ENCODE assay signal across 8 cellular contexts in genomic region chr1:224434447-224435317, GRCh38. TPM values are rescaled to one million over a fixed set of nuclear protein-coding genes. Genes with fewer than 3 reads are reported as not detected.
DNase-seq lines count a peak whose midpoint lies in the region; ATAC-seq, FAIRE-seq and TF ChIP-seq lines count a peak whose summit lies in the region.

Gene WDR26, minus strand, starts transcription at chr1:224434797.

- H3K4me1 ChIP-seq in esophagus squamous epithelium, result peaks cover 6 to 58% (median 34%) of the 10 kb centered on the region in 3 donors

- no peak for TF ChIP-seq RAD21 in Ishikawa (IDR thresholded peaks at IDR 0.05; ENCODE audit: low read depth)

- TF ChIP-seq CTCF in esophagus squamous epithelium (IDR thresholded peaks at IDR 0.05), result peak in 1 of 6 experiments; percentile 18

- intact Hi-C loops in esophagus squamous epithelium (cut with DNase I), result loop anchor here (10.0 kb wide), 1 partner anchor 70 kb away; no protein-coding TSS in a partner anchor

- H3K4me3 ChIP-seq in esophagus squamous epithelium, result peak within 1 kb of the TSS; percentile 85 to 98 (median 91)

- no peaks in the 10 kb centered on the region for H3K9me3 ChIP-seq in esophagus squamous epithelium

- no peak for FAIRE-seq in RCC 7860 (lab: Jason Lieb, UNC)

- peak in 2 of 4 donors; percentile 57 to 88 for TF ChIP-seq POLR2A in esophagus squamous epithelium (IDR thresholded peaks at IDR 0.05)

- H3K27ac ChIP-seq in esophagus squamous epithelium, result peak within 1 kb of the TSS; percentile 96 to 99 (median 98)

- H3K36me3 ChIP-seq in esophagus squamous epithelium, result peaks cover 0 to 16% (median 0%) of the 10 kb centered on the region in 3 donors

- no peaks in the 10 kb centered on the region for H3K27me3 ChIP-seq in esophagus squamous epithelium

- 0% methylated on average over 3 of the region's 70 CpGs for WGBS in esophagus squamous epithelium, 2 donors

- peak; percentile 85 for ATAC-seq in GM21619 (IDR thresholded peaks at IDR 0.05; ENCODE audit: unreplicated experiment)

- no peak; the same call in 1 of the 2 replicates for TF ChIP-seq EP300 in Ishikawa (IDR thresholded peaks at IDR 0.05; ENCODE audit: borderline replicate concordance)

- peak; percentile 76 for DNase-seq in DMS79 treated with DMSO at 0.1 percent for 48 hours (lab: John Stamatoyannopoulos, UW)
- peak; percentile 78 for DNase-seq in RCC 7860 (ENCODE audit: low spot score)
- DNase-seq in activated T-cell treated with anti-CD3 and anti-CD28 coated beads, Interleukin-2, amount 50 U/mL, for 48 hours, result peak; percentile 84 to 88
- DNase-seq in esophagus squamous epithelium (lab: John Stamatoyannopoulos, UW), result peak; percentile 49
- peak; percentile 78 for DNase-seq in myocyte (ENCODE audit: low read depth)
- peak; percentile 56 to 83 for DNase-seq in stimulated activated CD8-positive, alpha-beta memory T cell treated with anti-CD3 and anti-CD28 coated beads, Interleukin-7, amount 100 ng/mL, for 48 hours (ENCODE audit: extremely low read depth in 1 of 2, low read depth in 1 of 2)

TF ChIP-seq in Ishikawa, 13 proteins besides CTCF, POLR2A, EP300 and RAD21:
- TF ChIP-seq ZBTB7A (IDR thresholded peaks at IDR 0.05; ENCODE audit: low read depth) (peak; percentile 82), MAX (IDR thresholded peaks at IDR 0.05) (peak; percentile 97), YY1 (IDR thresholded peaks at IDR 0.05; ENCODE audit: low read depth) (peak; percentile 88), TAF1 (IDR thresholded peaks at IDR 0.05; ENCODE audit: low read depth) (peak; percentile 82), NFIC (IDR thresholded peaks at IDR 0.05) (no peak), TEAD4 (IDR thresholded peaks at IDR 0.05) (peak; percentile 47; the same call in 1 of the 2 replicates), TCF12 (IDR thresholded peaks at IDR 0.05; ENCODE audit: low read depth) (peak; percentile 36; the same call in 1 of the 2 replicates), CEBPB (IDR thresholded peaks at IDR 0.05) (no peak; the same call in 1 of the 2 replicates), CREB1 (IDR thresholded peaks at IDR 0.05; ENCODE audit: low read depth) (peak; percentile 81)
- TF ChIP-seq, protein P1, sequence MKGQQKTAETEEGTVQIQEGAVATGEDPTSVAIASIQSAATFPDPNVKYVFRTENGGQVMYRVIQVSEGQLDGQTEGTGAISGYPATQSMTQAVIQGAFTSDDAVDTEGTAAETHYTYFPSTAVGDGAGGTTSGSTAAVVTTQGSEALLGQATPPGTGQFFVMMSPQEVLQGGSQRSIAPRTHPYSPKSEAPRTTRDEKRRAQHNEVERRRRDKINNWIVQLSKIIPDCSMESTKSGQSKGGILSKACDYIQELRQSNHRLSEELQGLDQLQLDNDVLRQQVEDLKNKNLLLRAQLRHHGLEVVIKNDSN (IDR thresholded peaks at IDR 0.05), result peak; percentile 82

RNA-seq across cellular contexts. Expression of gene WDR26, which starts in this region (rescaled TPM):
- total RNA-seq in esophagus squamous epithelium (100 to 1,000 TPM in 1 of 4 donors, 10 to 100 TPM in 3; 38.3 to 111 (median 61.9) TPM), myocyte (60.6 and 64.4 TPM in 2 replicates)
- 63.1 TPM for polyA plus RNA-seq in myocyte (2012)

Comparison
In these comparisons a context has a peak if more than half of its experiments do, and no peak if none do; other contexts are left out.
1. Peak in every context shown above with its lines: DNase-seq, ATAC-seq, H3K4me3 ChIP-seq and H3K27ac ChIP-seq.